36 cellular contexts compared by ENCODE assay signal in the genomic region with DNA sequence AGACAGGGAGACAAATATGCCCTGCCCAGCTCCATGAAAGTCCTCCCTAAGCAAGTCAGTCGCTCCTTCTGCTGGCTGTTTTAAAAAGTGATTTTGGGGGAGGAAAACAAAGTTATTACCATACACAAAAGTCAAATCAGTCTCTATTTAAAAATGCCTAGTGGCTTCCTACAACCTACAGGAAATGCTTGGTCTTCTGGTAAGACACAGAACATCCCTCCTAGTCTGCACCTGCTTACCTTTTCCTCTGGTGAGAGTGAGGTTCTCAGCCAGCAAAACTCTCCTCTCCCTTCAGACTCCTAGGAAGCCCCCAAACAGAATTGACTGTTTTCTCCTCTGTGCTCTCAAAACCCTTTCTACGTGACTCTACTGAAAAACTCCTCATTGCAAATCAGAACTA. TPM values are rescaled to one million over a fixed set of nuclear protein-coding genes. Genes with fewer than 3 reads are reported as not detected.
"Had no signal": no experiment of that assay in that cellular context is flagged by ENCODE, and none has a peak within 500 bp of the region (broad histone marks: within the 10 kb centered on the region; RNA-seq: fewer than 3 reads in every experiment).

No MANE protein-coding gene starts in this region.

- H3K27me3 ChIP-seq: MG63, Peyer's patch, SJSA1 had no signal

- H3K4me1 Mint-ChIP-seq: activated T-helper 17 cell treated with anti-CD3 and anti-CD28 coated beads, Interleukin-2, amount 50 U/mL, for 72 hours had no signal

- H3K9me3 ChIP-seq: SJSA1, SK-N-SH had no signal

- H3K4me3 Mint-ChIP-seq: activated CD4-positive, alpha-beta T cell treated with anti-CD3 and anti-CD28 coated beads, Interleukin-2, amount 10 ng/mL, durations not matched to agents 7 days and 5 days; activated T-helper 17 cell treated with anti-CD3 and anti-CD28 coated beads, Interleukin-2, amount 50 U/mL, for 72 hours; brain; T-helper 17 cell had no signal

- DNase-seq: activated CD4-positive, alpha-beta T cell treated with anti-CD3 and anti-CD28 coated beads, Interleukin-2, amount 10 ng/mL, durations not matched to agents 7 days and 5 days; activated CD4-positive, alpha-beta T cell treated with anti-CD3 and anti-CD28 coated beads, Interleukin-2, amount 50 U/mL, for 48 hours; activated CD4-positive, CD25-positive, alpha-beta regulatory T cell; activated CD8-positive, alpha-beta memory T cell treated with anti-CD3 and anti-CD28 coated beads, Interleukin-2, amount 50 U/mL, for 48 hours; activated gamma-delta T cell; activated naive CD4-positive, alpha-beta T cell treated with Interleukin-2 at 50 U/mL for 16 hours; activated T-cell treated with anti-CD3 and anti-CD28 coated beads, Interleukin-2, amount 50 U/mL, for 48 hours; anterior cingulate cortex; caudate nucleus; cerebellar nuclear complex; cortex of kidney; Karpas-422; MG63; NCI-H1048; NCI-H1105 treated with DMSO at 0.1 percent for 48 hours; NCI-H1436; NCI-H1694; NCI-H1930; NCI-H2081 treated with DMSO at 0.1 percent for 48 hours; NCI-H226; NCI-H446 treated with DMSO at 0.1 percent for 48 hours; NCI-H524; NCI-H69; NCI-H82; PC-3; Peyer's patch; RPMI8226; SHP77 treated with DMSO at 0.1 percent for 48 hours; SK-N-SH; T-helper 17 cell; T1000; WERI-Rb-1 had no signal

- H3K36me3 ChIP-seq: SJSA1, WERI-Rb-1 had no signal

- H3K4me3 ChIP-seq: K562, MG63, Peyer's patch, SJSA1 had no signal

- H3K9ac ChIP-seq: SK-N-SH had no signal

- H3K27ac Mint-ChIP-seq: activated CD4-positive, alpha-beta T cell treated with anti-CD3 and anti-CD28 coated beads, Interleukin-2, amount 10 ng/mL, durations not matched to agents 7 days and 5 days; activated T-helper 17 cell treated with anti-CD3 and anti-CD28 coated beads, Interleukin-2, amount 50 U/mL, for 72 hours; brain; T-helper 17 cell had no signal

- ATAC-seq: activated T-helper 17 cell treated with anti-CD3 and anti-CD28 coated beads, Interleukin-2, amount 50 U/mL, for 72 hours; K562; PC-3; T-helper 17 cell had no signal

- H3K27ac ChIP-seq: Peyer's patch, SJSA1, WERI-Rb-1 had no signal

- H3K27me3 Mint-ChIP-seq: activated CD4-positive, alpha-beta T cell treated with anti-CD3 and anti-CD28 coated beads, Interleukin-2, amount 10 ng/mL, durations not matched to agents 7 days and 5 days; activated T-helper 17 cell treated with anti-CD3 and anti-CD28 coated beads, Interleukin-2, amount 50 U/mL, for 72 hours; T-helper 17 cell had no signal

- H3K4me2 ChIP-seq: SK-N-SH had no signal

- H3K4me1 ChIP-seq: Peyer's patch, SJSA1 had no signal

RNA-seq across cellular contexts. Expression of gene RSAD2, which starts 25.4 kb away (rescaled TPM):
- total RNA-seq: SJSA1 had no signal
